In genomic region chr22:42932857-42933782, GRCh38 we compare ENCODE assay signal across 8 cellular contexts.
DNase-seq lines count a peak whose midpoint lies in the region; ATAC-seq and TF ChIP-seq lines count a peak whose summit lies in the region.

No MANE protein-coding gene starts in this region.

- no peak for TF ChIP-seq CTCF in liver (IDR thresholded peaks at IDR 0.05; ENCODE audit: low read depth, low read length, missing input control)
- TF ChIP-seq CTCF in tibial artery (IDR thresholded peaks at IDR 0.05) = no peak

- no peak overlapping the region for H3K4me3 ChIP-seq in liver (ENCODE audit: low read depth in 1 of 3, low read length in 3 of 3)
- peak overlapping the region; percentile 13 to 20 for H3K4me3 ChIP-seq in tibial artery

- WGBS in liver = 81% methylated on average over 11 of the region's 11 CpGs

- intact Hi-C loops in tibial artery (cut with DNase I; ENCODE audit: low total_unique reads) = no loop called here

- H3K4me1 ChIP-seq in liver (ENCODE audit: control insufficient read depth in 4 of 4, insufficient read depth in 4 of 4, low read length in 3 of 4) (peaks cover 10 to 23% (median 16%) of the 10 kb centered on the region in 4 donors), tibial artery (peaks cover 7 to 98% (median 95%) of the 10 kb centered on the region in 4 donors)

- TF ChIP-seq RAD21 in liver (IDR thresholded peaks at IDR 0.05) = no peak

- H3K36me3 ChIP-seq in liver (ENCODE audit: control insufficient read depth in 4 of 4, insufficient read depth in 3 of 4, low read depth in 1 of 4, low read length in 3 of 4) (no peaks in the 10 kb centered on the region), tibial artery (no peaks in the 10 kb centered on the region)

- H3K27ac ChIP-seq in liver (ENCODE audit: low read depth in 1 of 2, low read length in 2 of 2) (peak overlapping the region; percentile 51 to 53), tibial artery (peak overlapping the region; percentile 95 to 96)

- ATAC-seq in HG03045 (IDR thresholded peaks at IDR 0.05; ENCODE audit: unreplicated experiment) = peak; percentile 53

- DNase-seq in DMS53 (lab: John Stamatoyannopoulos, UW) (peak; percentile 21), DMS53 treated with DMSO at 0.1 percent for 48 hours (lab: John Stamatoyannopoulos, UW; ENCODE audit: unreplicated experiment) (no peak), tibial artery (no peak), A172 (ENCODE audit: low spot score) (no peak), NCI-H1694 (lab: John Stamatoyannopoulos, UW) (no peak)
- DNase-seq in activated T-cell treated with anti-CD3 and anti-CD28 coated beads, Interleukin-2, amount 50 U/mL, for 48 hours = peak; percentile 55 to 64

- H3K9me3 ChIP-seq in liver (ENCODE audit: control insufficient read depth in 4 of 4, low read length in 3 of 4) (no peaks in the 10 kb centered on the region), tibial artery (no peaks in the 10 kb centered on the region)

- no peaks in the 10 kb centered on the region for H3K27me3 ChIP-seq in liver (ENCODE audit: control insufficient read depth in 4 of 4, insufficient read depth in 4 of 4, low read length in 3 of 4)
- no peaks in the 10 kb centered on the region for H3K27me3 ChIP-seq in tibial artery

- peak overlapping the region in 1 of 2 donors; percentile 49 for H3K9ac ChIP-seq in liver (ENCODE audit: low read depth in 1 of 2, low read length in 2 of 2)

TF ChIP-seq in liver, 16 proteins besides CTCF, POLR2A, EP300 and RAD21:
- TF ChIP-seq REST (IDR thresholded peaks at IDR 0.05) (peak; percentile 1), ZBTB33 (IDR thresholded peaks at IDR 0.05) (no peak)
TF ChIP-seq in liver: peak in this region for 1.

Comparison
In these comparisons a context has a peak if more than half of its experiments do, and no peak if none do; other contexts are left out.
1. DNase-seq: peak in DMS53 (single experiment) and activated T-cell treated with anti-CD3 and anti-CD28 coated beads, Interleukin-2, amount 50 U/mL, for 48 hours (2 of 2); none in DMS53 treated with DMSO at 0.1 percent for 48 hours (single experiment), tibial artery (0 of 2), A172 (single experiment) and NCI-H1694 (single experiment).
2. H3K4me3 ChIP-seq: peak in tibial artery (2 of 2); none in liver (0 of 3).